Comparison of ENCODE assay signal across 1 cellular context in the genomic region with DNA sequence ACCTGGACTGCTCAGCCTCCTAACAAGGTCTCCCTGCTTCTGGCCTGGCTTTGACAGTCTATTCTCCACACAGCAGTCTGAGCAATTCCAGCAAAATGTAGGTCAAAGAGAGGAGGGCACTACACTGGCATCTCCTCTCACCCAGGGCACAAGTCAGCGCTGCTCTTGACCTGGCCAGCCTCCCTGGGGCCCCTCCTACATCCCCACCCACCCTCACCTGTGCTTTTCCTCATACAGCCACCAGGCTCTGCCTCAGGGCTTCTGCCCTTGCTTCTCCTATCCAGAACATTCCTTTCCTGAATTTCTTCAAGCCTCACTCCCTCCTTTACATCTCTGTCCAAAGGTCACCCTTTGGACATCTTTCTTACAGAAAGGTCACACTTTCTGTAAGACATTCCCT.
TF ChIP-seq lines count a peak whose summit lies in the region.

No MANE protein-coding gene starts in this region.

TF ChIP-seq in HCT116, 20 proteins besides CTCF, POLR2A, EP300 and RAD21 (continued from another document):
- TF ChIP-seq, protein P1, sequence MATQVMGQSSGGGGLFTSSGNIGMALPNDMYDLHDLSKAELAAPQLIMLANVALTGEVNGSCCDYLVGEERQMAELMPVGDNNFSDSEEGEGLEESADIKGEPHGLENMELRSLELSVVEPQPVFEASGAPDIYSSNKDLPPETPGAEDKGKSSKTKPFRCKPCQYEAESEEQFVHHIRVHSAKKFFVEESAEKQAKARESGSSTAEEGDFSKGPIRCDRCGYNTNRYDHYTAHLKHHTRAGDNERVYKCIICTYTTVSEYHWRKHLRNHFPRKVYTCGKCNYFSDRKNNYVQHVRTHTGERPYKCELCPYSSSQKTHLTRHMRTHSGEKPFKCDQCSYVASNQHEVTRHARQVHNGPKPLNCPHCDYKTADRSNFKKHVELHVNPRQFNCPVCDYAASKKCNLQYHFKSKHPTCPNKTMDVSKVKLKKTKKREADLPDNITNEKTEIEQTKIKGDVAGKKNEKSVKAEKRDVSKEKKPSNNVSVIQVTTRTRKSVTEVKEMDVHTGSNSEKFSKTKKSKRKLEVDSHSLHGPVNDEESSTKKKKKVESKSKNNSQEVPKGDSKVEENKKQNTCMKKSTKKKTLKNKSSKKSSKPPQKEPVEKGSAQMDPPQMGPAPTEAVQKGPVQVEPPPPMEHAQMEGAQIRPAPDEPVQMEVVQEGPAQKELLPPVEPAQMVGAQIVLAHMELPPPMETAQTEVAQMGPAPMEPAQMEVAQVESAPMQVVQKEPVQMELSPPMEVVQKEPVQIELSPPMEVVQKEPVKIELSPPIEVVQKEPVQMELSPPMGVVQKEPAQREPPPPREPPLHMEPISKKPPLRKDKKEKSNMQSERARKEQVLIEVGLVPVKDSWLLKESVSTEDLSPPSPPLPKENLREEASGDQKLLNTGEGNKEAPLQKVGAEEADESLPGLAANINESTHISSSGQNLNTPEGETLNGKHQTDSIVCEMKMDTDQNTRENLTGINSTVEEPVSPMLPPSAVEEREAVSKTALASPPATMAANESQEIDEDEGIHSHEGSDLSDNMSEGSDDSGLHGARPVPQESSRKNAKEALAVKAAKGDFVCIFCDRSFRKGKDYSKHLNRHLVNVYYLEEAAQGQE (IDR thresholded peaks at IDR 0.05; ENCODE audit: low read depth) = no peak
- no peak for TF ChIP-seq FOSL1 (IDR thresholded peaks at IDR 0.05; ENCODE audit: low read depth)
- TF ChIP-seq SP1 (IDR thresholded peaks at IDR 0.05; ENCODE audit: low read depth) = no peak
- TF ChIP-seq ZNF274 (IDR thresholded peaks at IDR 0.05; ENCODE audit: low read depth, low read length) = no peak
- no peak for TF ChIP-seq POLR2AphosphoS5 (IDR thresholded peaks at IDR 0.05; ENCODE audit: low read depth, low read length)
- no peak for TF ChIP-seq CEBPB (IDR thresholded peaks at IDR 0.05; ENCODE audit: low read depth)
- no peak for TF ChIP-seq EZH2phosphoT487 (IDR thresholded peaks at IDR 0.05; ENCODE audit: borderline replicate concordance)
- no peak for TF ChIP-seq ELF1 (IDR thresholded peaks at IDR 0.05; ENCODE audit: borderline replicate concordance, low read depth)
- no peak for TF ChIP-seq JUND (IDR thresholded peaks at IDR 0.05)
- TF ChIP-seq TCF7L2 (IDR thresholded peaks at IDR 0.05; ENCODE audit: borderline replicate concordance, extremely low read depth, insufficient read depth, insufficient read length) = no peak
- no peak for TF ChIP-seq CBX3 (IDR thresholded peaks at IDR 0.05; ENCODE audit: low read depth)
TF ChIP-seq in HCT116: peak in this region for 0.
